Comparison of ENCODE assay signal across 19 cellular contexts in the genomic region with DNA sequence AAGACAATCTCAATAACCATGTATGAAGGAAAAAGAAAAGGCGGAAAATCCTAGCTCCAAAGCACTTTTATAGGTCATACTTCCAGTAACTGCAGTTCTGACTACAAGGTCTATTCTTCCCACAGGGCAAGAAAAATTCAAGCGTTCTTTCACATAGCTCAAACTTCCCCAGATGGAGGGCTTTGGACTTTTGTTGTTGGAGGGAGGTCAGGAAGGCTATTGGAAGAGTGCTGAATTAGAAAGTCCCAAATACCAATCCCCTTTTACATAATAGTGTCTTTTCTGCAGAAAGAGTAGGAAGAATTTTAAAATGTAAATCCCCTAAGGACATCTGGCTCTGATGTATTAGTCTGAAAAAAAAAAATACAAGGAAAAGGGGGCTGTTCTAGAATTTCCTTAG.
DNase-seq lines count a peak whose midpoint lies in the region.
"Had no signal": no experiment of that assay in that cellular context is flagged by ENCODE, and none has a peak within 500 bp of the region (broad histone marks: within the 10 kb centered on the region; RNA-seq: fewer than 3 reads in every experiment).

No MANE protein-coding gene starts in this region.

- 0 out of 2 replicates have a peak overlapping the region, but pooled peaks have one; percentile 12 for H3K4me3 ChIP-seq in HUES48 (ENCODE audit: low read depth, low read length)

- 0 out of 2 replicates have a peak overlapping the region, but pooled peaks have one; percentile 25 for H3K9ac ChIP-seq in HUES48 (ENCODE audit: low read depth, low read length)

- H3K4me1 ChIP-seq in HUES48 (ENCODE audit: control insufficient read depth, insufficient read depth, low read length): peaks cover 24% of the 10 kb centered on the region

- H3K27ac ChIP-seq in HUES48 (ENCODE audit: low read depth, low read length) (peak overlapping the region; percentile 75), angular gyrus (ENCODE audit: low read depth, low read length) (peak overlapping the region; percentile 69), layer of hippocampus (ENCODE audit: low read depth, low read length) (peak overlapping the region; percentile 64), temporal lobe (ENCODE audit: low read depth, low read length) (peak overlapping the region; percentile 72)

- H3K36me3 ChIP-seq in HUES48 (ENCODE audit: control insufficient read depth, insufficient read depth, low read length): no peaks in the 10 kb centered on the region

- no peaks in the 10 kb centered on the region for H3K9me3 ChIP-seq in HUES48 (ENCODE audit: control insufficient read depth, insufficient read depth, low read length)

- DNase-seq in NCI-H345 treated with DMSO at 0.1 percent for 48 hours (lab: John Stamatoyannopoulos, UW; ENCODE audit: unreplicated experiment): no peak
- no peak for DNase-seq in HCEC 1CT
- DNase-seq in NOMO-1 treated with dmso at 0.1 percent for 144 hours (lab: John Stamatoyannopoulos, UW; ENCODE audit: unreplicated experiment): no peak
- DNase-seq: EL, GF-D8, Karpas-422, MV-4-11, NCI-H1105 treated with DMSO at 0.1 percent for 48 hours, NCI-H2081, NCI-H2171 treated with DMSO at 0.1 percent for 48 hours, NCI-H446 treated with DMSO at 0.1 percent for 48 hours, PC-3, RPMI8226, SHP77, T-helper 1 cell had no signal

- no peaks in the 10 kb centered on the region for H3K27me3 ChIP-seq in HUES48 (ENCODE audit: control insufficient read depth, insufficient read depth, low read length)
- no peaks in the 10 kb centered on the region for H3K27me3 ChIP-seq in layer of hippocampus (ENCODE audit: control insufficient read depth, insufficient read depth, low read length)
